In genomic region chr11:3200388-3201111, GRCh38 we compare ENCODE assay signal across 21 cellular contexts. TPM values are rescaled to one million over a fixed set of nuclear protein-coding genes. Genes with fewer than 3 reads are reported as not detected.
DNase-seq lines count a peak whose midpoint lies in the region; ATAC-seq and TF ChIP-seq lines count a peak whose summit lies in the region.
"Had no signal": no experiment of that assay in that cellular context is flagged by ENCODE, and none has a peak within 500 bp of the region (broad histone marks: within the 10 kb centered on the region; RNA-seq: fewer than 3 reads in every experiment).

No MANE protein-coding gene starts in this region.

- 72 to 75% methylated on average over 12 of the region's 12 CpGs for WGBS in sigmoid colon, 2 donors
- WGBS in prostate gland = 75% methylated on average over 12 of the region's 12 CpGs

- intact Hi-C loops in sigmoid colon (cut with DNase I) = no loop called here
- intact Hi-C loops in prostate gland (cut with DNase I) = no loop called here

- H3K36me3 ChIP-seq in DND-41 (ENCODE audit: insufficient read depth, low read length) = no peaks in the 10 kb centered on the region
- no peaks in the 10 kb centered on the region for H3K36me3 ChIP-seq in sigmoid colon
- no peaks in the 10 kb centered on the region for H3K36me3 ChIP-seq in prostate gland

- H3K9me3 ChIP-seq in DND-41 (ENCODE audit: insufficient read depth, low read length, severe bottlenecking) (no peaks in the 10 kb centered on the region), sigmoid colon (no peaks in the 10 kb centered on the region), prostate gland (no peaks in the 10 kb centered on the region)
- H3K9me3 ChIP-seq: SK-N-SH had no signal

- TF ChIP-seq EP300 in sigmoid colon (IDR thresholded peaks at IDR 0.05) = no peak

- TF ChIP-seq POLR2A in sigmoid colon (IDR thresholded peaks at IDR 0.05) (no peak), prostate gland (IDR thresholded peaks at IDR 0.05) (no peak)

- no peak overlapping the region for H3K4me3 ChIP-seq in DND-41 (ENCODE audit: low read depth in 1 of 2, low read length in 2 of 2)
- no peak overlapping the region for H3K4me3 ChIP-seq in sigmoid colon
- H3K4me3 ChIP-seq in prostate gland = no peak overlapping the region

- H3K4me2 ChIP-seq in DND-41 (ENCODE audit: insufficient read depth, low read length) = no peak overlapping the region
- H3K4me2 ChIP-seq: SK-N-SH had no signal

- no peaks in the 10 kb centered on the region for H3K79me2 ChIP-seq in DND-41 (ENCODE audit: insufficient read depth, low read length)

- H3K27me3 ChIP-seq in DND-41 (ENCODE audit: insufficient read depth, low read length, poor library complexity) = no peaks in the 10 kb centered on the region
- H3K27me3 ChIP-seq in sigmoid colon = peaks cover 15 to 71% (median 31%) of the 10 kb centered on the region in 3 donors
- peaks cover 8% of the 10 kb centered on the region for H3K27me3 ChIP-seq in prostate gland (replicated peaks; ENCODE audit: insufficient read depth)

- DNase-seq in 8988T (peak; percentile 35), DND-41 (no peak), islet precursor cell (peak; percentile 52), sigmoid colon (peak; percentile 48), prostate gland (ENCODE audit: low spot score) (no peak), KG1 (lab: John Stamatoyannopoulos, UW) (no peak)
- DNase-seq: DMS 273 treated with DMSO at 0.1 percent for 48 hours, GF-D8, KBM-7, NCI-H1417, NCI-H187, NCI-H2107, NCI-H510A, NCI-H748 treated with DMSO at 0.1 percent for 48 hours, SHP77 treated with DMSO at 0.1 percent for 48 hours had no signal

- TF ChIP-seq CTCF in DND-41 (IDR thresholded peaks at IDR 0.05; ENCODE audit: borderline replicate concordance, extremely low read depth, low read length, poor library complexity, severe bottlenecking) (no peak), sigmoid colon (IDR thresholded peaks at IDR 0.05) (no peak), prostate gland (IDR thresholded peaks at IDR 0.05) (no peak)

- H3K27ac ChIP-seq in DND-41 (ENCODE audit: low read length) (peak overlapping the region; percentile 73), sigmoid colon (no peak overlapping the region), prostate gland (no peak overlapping the region)

- H3K4me1 ChIP-seq in DND-41 (ENCODE audit: insufficient read depth, low read length) (peaks cover 33% of the 10 kb centered on the region), sigmoid colon (peaks cover 0 to 22% (median 14%) of the 10 kb centered on the region in 4 donors), prostate gland (replicated peaks) (no peaks in the 10 kb centered on the region)

- H4K20me1 ChIP-seq in DND-41 (ENCODE audit: insufficient read depth, low read length) = no peaks in the 10 kb centered on the region

- no peak overlapping the region for H2AFZ ChIP-seq in DND-41 (ENCODE audit: low read depth, low read length)

- ATAC-seq in DND-41 (ENCODE audit: insufficient read depth, low read depth) = no peak
- ATAC-seq in HG02870 (IDR thresholded peaks at IDR 0.05; ENCODE audit: unreplicated experiment) = no peak

- peak overlapping the region; percentile 38; the same call in 1 of the 2 replicates for H3K9ac ChIP-seq in DND-41 (ENCODE audit: low read depth, low read length)
- H3K9ac ChIP-seq: SK-N-SH had no signal

RNA-seq across cellular contexts. Expression of gene MRGPRG, which starts 18.1 kb away (rescaled TPM):
- not detected for total RNA-seq in sigmoid colon
- not detected for polyA plus RNA-seq in sigmoid colon
- 1 to 10 TPM in 1 of 2 donors, not detected in 1; 2.7 TPM for total RNA-seq in prostate gland
- total RNA-seq: Daoy, H4, OCI-LY7 had no signal
- polyA plus RNA-seq: AG04450, SK-N-SH had no signal

RNA-seq across cellular contexts. Expression of gene MRGPRE, which starts 31.7 kb away (rescaled TPM):
- total RNA-seq in sigmoid colon = 1 to 10 TPM in 2 of 4 donors, under 1 TPM in 1, not detected in 1; 0.33 to 1.4 (median 1.1) TPM
- under 1 TPM in 1 of 3 donors, not detected in 2; 0.10 TPM for polyA plus RNA-seq in sigmoid colon
- 1 to 10 TPM in 1 of 2 donors, not detected in 1; 1.0 TPM for total RNA-seq in prostate gland
- total RNA-seq: Daoy, H4, OCI-LY7 had no signal
- polyA plus RNA-seq: AG04450, SK-N-SH had no signal

RNA-seq across cellular contexts. Expression of gene OSBPL5, which starts 35.4 kb away (rescaled TPM):
- 10 to 100 TPM; 28.1 to 69.2 (median 46.2) TPM for total RNA-seq in sigmoid colon
- polyA plus RNA-seq in sigmoid colon = 10 to 100 TPM; 16.6 to 29.8 (median 18.6) TPM
- 10 to 100 TPM; 35.0 to 50.7 TPM for total RNA-seq in prostate gland

Comparison
In these comparisons a context has a peak if more than half of its experiments do, and no peak if none do; other contexts are left out.
1. DNase-seq: peak in 8988T (single experiment), islet precursor cell (single experiment) and sigmoid colon (single experiment); none in DND-41 (single experiment), prostate gland (single experiment) and KG1 (single experiment).